In genomic region chr2:108786008-108786353, GRCh38 we compare ENCODE assay signal across 8 cellular contexts. TPM values are rescaled to one million over a fixed set of nuclear protein-coding genes. Genes with fewer than 3 reads are reported as not detected.
DNase-seq lines count a peak whose midpoint lies in the region; ATAC-seq and TF ChIP-seq lines count a peak whose summit lies in the region.

No MANE protein-coding gene starts in this region.

- DNase-seq in CD14-positive monocyte (ENCODE audit: low spot score) (no peak), choroid plexus epithelial cell (ENCODE audit: low read depth) (peak; percentile 53), natural killer cell (no peak), SKM-1 (lab: John Stamatoyannopoulos, UW; ENCODE audit: unreplicated experiment) (no peak), T-helper 9 cell (no peak)
- DNase-seq in activated CD8-positive, alpha-beta memory T cell treated with anti-CD3 and anti-CD28 coated beads for 24 hours: no peak

- H3K36me3 Mint-ChIP-seq in CD14-positive monocyte (peaks cover 26 to 30% of the 10 kb centered on the region in 2 donors), natural killer cell (peaks cover 14% of the 10 kb centered on the region)

- intact Hi-C loops in CD14-positive monocyte (cut with micrococcal nuclease): no loop called here
- intact Hi-C loops in natural killer cell (cut with micrococcal nuclease): no loop called here

- TF ChIP-seq CTCF in CD14-positive monocyte (IDR thresholded peaks at IDR 0.05): no peak
- TF ChIP-seq CTCF in choroid plexus epithelial cell (conservative IDR thresholded peaks at IDR 0.05; ENCODE audit: low read depth, low read length): no peak
- no peak for TF ChIP-seq CTCF in natural killer cell (IDR thresholded peaks at IDR 0.05)

- H3K27me3 Mint-ChIP-seq in CD14-positive monocyte (ENCODE audit: low read depth in 3 of 3) (peaks cover 0 to 2% (median 0%) of the 10 kb centered on the region in 3 donors), natural killer cell (ENCODE audit: low read depth in 2 of 2) (no peaks in the 10 kb centered on the region)

- ATAC-seq in natural killer cell: no peak
- no peak for ATAC-seq in GM19395 (IDR thresholded peaks at IDR 0.05; ENCODE audit: unreplicated experiment)

- H3K4me1 Mint-ChIP-seq in CD14-positive monocyte (peaks cover 13% of the 10 kb centered on the region), natural killer cell (peaks cover 6 to 14% of the 10 kb centered on the region in 2 donors)

- peak overlapping the region; percentile 96 to 98 for H3K4me3 Mint-ChIP-seq in CD14-positive monocyte
- H3K4me3 Mint-ChIP-seq in natural killer cell: peak overlapping the region; percentile 98

- peaks cover 65% of the 10 kb centered on the region for H3K36me3 ChIP-seq in KOPT-K1 (ENCODE audit: insufficient read depth, low read length)

- H3K4me3 ChIP-seq in choroid plexus epithelial cell (ENCODE audit: low read depth, low read length): peak overlapping the region; percentile 80

- no peaks in the 10 kb centered on the region for H3K9me3 ChIP-seq in KOPT-K1 (ENCODE audit: insufficient read depth, low read length, poor library complexity, severe bottlenecking)

- H3K27ac Mint-ChIP-seq in CD14-positive monocyte: peak overlapping the region; percentile 76 to 92 (median 89)
- peak overlapping the region; percentile 91 to 95 for H3K27ac Mint-ChIP-seq in natural killer cell

- no peaks in the 10 kb centered on the region for H3K9me3 Mint-ChIP-seq in CD14-positive monocyte
- H3K9me3 Mint-ChIP-seq in natural killer cell: no peaks in the 10 kb centered on the region

- peak overlapping the region; percentile 75 for H3K27ac ChIP-seq in KOPT-K1 (ENCODE audit: low read depth, low read length, poor library complexity, severe bottlenecking)

RNA-seq across cellular contexts. Expression of gene CCDC138, which starts 0.6 kb away (rescaled TPM):
- under 1 TPM; 0.54 to 0.72 TPM for polyA plus RNA-seq in CD14-positive monocyte
- 1 to 10 TPM; 3.8 to 9.3 (median 5.6) TPM for total RNA-seq in natural killer cell
